29 cellular contexts compared by ENCODE assay signal in the genomic region with DNA sequence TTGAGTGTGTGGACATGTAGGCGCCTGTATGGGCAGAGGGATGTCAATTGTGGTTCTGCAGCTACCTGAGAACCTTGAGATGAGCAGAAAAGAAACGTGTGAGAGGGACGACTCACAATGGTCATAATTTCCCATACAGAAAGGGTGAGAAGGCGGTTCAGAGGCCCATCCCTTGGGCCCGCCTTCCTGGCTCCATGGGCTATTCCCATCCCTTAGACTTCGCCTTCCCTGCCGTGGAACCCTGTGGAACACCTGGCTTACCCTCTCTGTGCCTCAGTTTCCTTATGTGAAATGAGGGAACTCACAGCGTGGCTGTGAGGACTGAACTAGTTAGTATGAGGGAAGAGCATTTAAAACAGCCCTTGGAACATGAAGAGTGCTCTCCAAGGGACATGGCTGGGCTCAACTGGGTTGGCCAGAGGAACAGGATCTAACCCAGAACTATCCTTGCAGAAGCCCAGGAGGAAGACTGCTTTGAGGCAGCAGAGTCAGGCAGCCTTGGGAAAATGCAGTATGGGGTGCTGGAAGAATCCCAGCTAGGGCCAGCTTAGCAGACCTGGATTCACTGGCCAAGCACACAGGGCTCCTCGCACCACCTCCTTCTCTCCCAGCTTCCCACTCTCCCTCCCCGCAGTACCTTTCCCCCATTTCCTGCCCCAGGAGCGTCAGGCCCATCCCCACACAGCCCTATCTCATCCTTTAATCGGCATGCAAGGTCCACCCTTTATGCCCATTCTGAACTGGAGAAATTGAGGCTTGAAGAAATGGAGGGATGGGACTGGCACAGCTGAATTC. TPM values are rescaled to one million over a fixed set of nuclear protein-coding genes. Genes with fewer than 3 reads are reported as not detected.
DNase-seq lines count a peak whose midpoint lies in the region; ATAC-seq, FAIRE-seq and TF ChIP-seq lines count a peak whose summit lies in the region.
"Had no signal": no experiment of that assay in that cellular context is flagged by ENCODE, and none has a peak within 500 bp of the region (broad histone marks: within the 10 kb centered on the region; RNA-seq: fewer than 3 reads in every experiment).

No MANE protein-coding gene starts in this region.

- TF ChIP-seq CTCF in SK-N-SH (IDR thresholded peaks at IDR 0.05) (no peak), H1 (IDR thresholded peaks at IDR 0.05; ENCODE audit: control extremely low read depth in 1 of 3, insufficient read depth in 1 of 3, low read depth in 1 of 3, low read length in 3 of 3) (no peak), mucosa of descending colon (IDR thresholded peaks at IDR 0.05) (no peak), foreskin keratinocyte (conservative IDR thresholded peaks at IDR 0.05) (no peak)

- no peak overlapping the region for H4K5ac ChIP-seq in H1 (ENCODE audit: insufficient read length, low read depth, low read length)

- H3K23me2 ChIP-seq in H1 (ENCODE audit: low read depth, low read length), result no peaks in the 10 kb centered on the region

- 0 out of 2 replicates have a peak overlapping the region, but pooled peaks have one; percentile 21 for H2BK20ac ChIP-seq in H1 (ENCODE audit: low read length)

- TF ChIP-seq EP300 in SK-N-SH (IDR thresholded peaks at IDR 0.05; ENCODE audit: borderline replicate concordance in 1 of 2, low read depth in 1 of 2, low read length in 1 of 2) (no peak), H1 (IDR thresholded peaks at IDR 0.05; ENCODE audit: borderline replicate concordance in 1 of 2, low read depth in 2 of 2, low read length in 2 of 2) (no peak)

- H2BK12ac ChIP-seq in H1 (ENCODE audit: low read depth, low read length), result peak overlapping the region; percentile 45; the same call in 1 of the 2 replicates

- WGBS in SK-N-SH (ENCODE audit: low lambda C conversion rate), result 82% methylated on average over 12 of the region's 12 CpGs
- 79% methylated on average over 11 of the region's 12 CpGs; no CpG with 5 or more reads in 1 of the 2 experiments for WGBS in H1 (ENCODE audit: extremely low coverage in 1 of 2, insufficient coverage in 1 of 2, insufficient read length in 1 of 2, insufficient replicate concordance in 2 of 2, low coverage in 1 of 2, low lambda C conversion rate in 2 of 2, missing lambda C conversion rate in 1 of 2), 2 experiments

- H3K9me2 ChIP-seq in SK-N-SH, result no peaks in the 10 kb centered on the region

- no peak overlapping the region for H3K27ac ChIP-seq in SK-N-SH (ENCODE audit: low read depth in 2 of 2, low read length in 1 of 2)
- no peak overlapping the region for H3K27ac ChIP-seq in H1 (ENCODE audit: low read depth, low read length)
- no peak overlapping the region for H3K27ac ChIP-seq in foreskin keratinocyte
- H3K27ac ChIP-seq: 22Rv1, SJCRH30, thoracic aorta had no signal

- TF ChIP-seq POLR2A in H1 (IDR thresholded peaks at IDR 0.05; ENCODE audit: control extremely low read depth in 1 of 2, low read depth in 2 of 2, low read length in 2 of 2), result no peak

- H3K27me3 ChIP-seq in SK-N-SH (ENCODE audit: insufficient read depth) (no peaks in the 10 kb centered on the region), H1 (replicated peaks in 1 of 4; ENCODE audit: control insufficient read depth in 3 of 4, extremely low read depth in 1 of 4, insufficient read depth in 3 of 4, low read length in 3 of 4) (peaks cover 0 to 12% (median 0%) of the 10 kb centered on the region in 4 experiments; a peak in 2 of 7 replicates), foreskin keratinocyte (peaks cover 16% of the 10 kb centered on the region)

- H3K4me3 ChIP-seq in SK-N-SH (ENCODE audit: low read depth in 2 of 2, low read length in 1 of 2) (no peak overlapping the region), H1 (ENCODE audit: extremely low read depth in 1 of 4, insufficient read depth in 2 of 4, low read depth in 3 of 4, low read length in 4 of 4) (no peak overlapping the region), mucosa of descending colon (no peak overlapping the region)
- H3K4me3 ChIP-seq: GM12878, SJCRH30, thoracic aorta had no signal

- CTCF ChIA-PET in SK-N-SH (lab: Yijun Ruan, JAX) (no interaction called here), H1 (lab: Charles Lee; ENCODE audit: partially characterized antibody) (interaction anchor here (0.9 to 1.1 kb wide), 4 partner anchors 67 to 206 kb away, joined by 3 read pairs; no protein-coding TSS in a partner anchor)

- intact Hi-C loops in mucosa of descending colon (cut with DNase I, micrococcal nuclease), result no loop called here

- peak overlapping the region; percentile 30; the same call in 1 of the 2 replicates for H2AK5ac ChIP-seq in H1 (ENCODE audit: low read depth, low read length)

- no peak overlapping the region for H2BK5ac ChIP-seq in H1 (ENCODE audit: low read depth, low read length)

- no peak overlapping the region for H3K18ac ChIP-seq in H1 (ENCODE audit: extremely low read depth, low read length)

- H3K9me3 ChIP-seq in SK-N-SH, result no peaks in the 10 kb centered on the region
- no peaks in the 10 kb centered on the region for H3K9me3 ChIP-seq in H1 (ENCODE audit: insufficient read depth in 2 of 2, low read depth in 1 of 2, low read length in 1 of 2)
- no peaks in the 10 kb centered on the region for H3K9me3 ChIP-seq in mucosa of descending colon
- H3K9me3 ChIP-seq: SJCRH30, thoracic aorta had no signal

- no peak overlapping the region for H3K14ac ChIP-seq in H1 (ENCODE audit: insufficient read length)

- TF ChIP-seq RAD21 in SK-N-SH (IDR thresholded peaks at IDR 0.05; ENCODE audit: low read length) (no peak), H1 (IDR thresholded peaks at IDR 0.05 in 1 of 2, conservative IDR thresholded peaks at IDR 0.05 in 1 of 2; ENCODE audit: low read depth in 2 of 2, low read length in 2 of 2) (no peak)

- H3K4me2 ChIP-seq in SK-N-SH, result no peak overlapping the region
- no peak overlapping the region for H3K4me2 ChIP-seq in H1 (ENCODE audit: insufficient read depth in 1 of 2, low read depth in 2 of 2, low read length in 2 of 2)

- H3K9me3 Mint-ChIP-seq in stimulated activated effector memory CD8-positive, alpha-beta T cell treated with anti-CD3 and anti-CD28 coated beads, Interleukin-12 subunit alpha, Interleukin-12 subunit beta, amount 100 ng/mL, for 72 hours, result no peaks in the 10 kb centered on the region
- H3K9me3 Mint-ChIP-seq: CD4-positive, CD25-positive, alpha-beta regulatory T cell; naive thymus-derived CD4-positive, alpha-beta T cell; stimulated activated naive B cell treated with anti-CD40 and anti-IgM and Interleukin-4, amounts not matched to agents 10 μg/mL and 1 μg/mL and 100 μg/mL, for 72 hours had no signal

- H3K36me3 ChIP-seq in SK-N-SH (replicated peaks in 1 of 2; ENCODE audit: control insufficient read depth in 1 of 2, insufficient read depth in 2 of 2, low read length in 1 of 2), result no peaks in the 10 kb centered on the region
- H3K36me3 ChIP-seq in H1 (ENCODE audit: control insufficient read depth in 2 of 4, insufficient read depth in 4 of 4, low read length in 3 of 4), result no peaks in the 10 kb centered on the region
- H3K36me3 ChIP-seq in mucosa of descending colon (ENCODE audit: low read depth), result no peaks in the 10 kb centered on the region
- H3K36me3 ChIP-seq: SJCRH30, thoracic aorta had no signal

- H3K4me3 Mint-ChIP-seq in stimulated activated effector memory CD8-positive, alpha-beta T cell treated with anti-CD3 and anti-CD28 coated beads, Interleukin-12 subunit alpha, Interleukin-12 subunit beta, amount 100 ng/mL, for 72 hours, result no peak overlapping the region
- H3K4me3 Mint-ChIP-seq: naive thymus-derived CD4-positive, alpha-beta T cell; stimulated activated naive B cell treated with anti-CD40 and anti-IgM and Interleukin-4, amounts not matched to agents 10 μg/mL and 1 μg/mL and 100 μg/mL, for 72 hours had no signal

- no peak overlapping the region; the same call in 1 of the 2 replicates for H4K8ac ChIP-seq in H1 (ENCODE audit: extremely low read depth, insufficient read depth, low read length)

- H2BK120ac ChIP-seq in H1 (replicated peaks; ENCODE audit: low read depth, low read length), result no peak overlapping the region

- peaks cover 0 to 15% of the 10 kb centered on the region in 2 experiments; a peak in 1 of 4 replicates for H3K4me1 ChIP-seq in SK-N-SH (ENCODE audit: control insufficient read depth in 1 of 2, insufficient read depth in 2 of 2, low read depth in 1 of 2, low read length in 1 of 2)
- peaks cover 0 to 20% (median 7%) of the 10 kb centered on the region in 4 experiments; a peak in 5 of 7 replicates for H3K4me1 ChIP-seq in H1 (replicated peaks in 1 of 4; ENCODE audit: control insufficient read depth in 3 of 4, insufficient read depth in 4 of 4, low read length in 3 of 4)
- H3K4me1 ChIP-seq in mucosa of descending colon (ENCODE audit: low read depth), result peaks cover 56% of the 10 kb centered on the region
- no peaks in the 10 kb centered on the region for H3K4me1 ChIP-seq in foreskin keratinocyte
- H3K4me1 ChIP-seq: SJCRH30 had no signal

- H3K4me1 Mint-ChIP-seq in stimulated activated effector memory CD8-positive, alpha-beta T cell treated with anti-CD3 and anti-CD28 coated beads, Interleukin-12 subunit alpha, Interleukin-12 subunit beta, amount 100 ng/mL, for 72 hours, result peaks cover 11% of the 10 kb centered on the region

- H3K79me2 ChIP-seq in SK-N-SH (ENCODE audit: insufficient read depth) (no peaks in the 10 kb centered on the region), H1 (ENCODE audit: control insufficient read depth in 1 of 2, insufficient read depth in 2 of 2, low read length in 2 of 2) (no peaks in the 10 kb centered on the region)

- no peak overlapping the region for H3K56ac ChIP-seq in H1 (replicated peaks; ENCODE audit: insufficient read length, low read depth, low read length)

- peak overlapping the region; percentile 14 for H3K27ac Mint-ChIP-seq in stimulated activated effector memory CD8-positive, alpha-beta T cell treated with anti-CD3 and anti-CD28 coated beads, Interleukin-12 subunit alpha, Interleukin-12 subunit beta, amount 100 ng/mL, for 72 hours
- H3K27ac Mint-ChIP-seq: CD4-positive, CD25-positive, alpha-beta regulatory T cell; stimulated activated naive B cell treated with anti-CD40 and anti-IgM and Interleukin-4, amounts not matched to agents 10 μg/mL and 1 μg/mL and 100 μg/mL, for 72 hours had no signal

- 0 out of 2 replicates have a peak overlapping the region, but pooled peaks have one; percentile 61 for H2BK15ac ChIP-seq in H1 (ENCODE audit: low read length)

- peak overlapping the region; percentile 34 for H3K4ac ChIP-seq in H1 (replicated peaks; ENCODE audit: insufficient read length, low read depth, low read length)

- H4K91ac ChIP-seq in H1 (replicated peaks; ENCODE audit: insufficient read length, low read length), result no peak overlapping the region

- no peaks in the 10 kb centered on the region for H3K79me1 ChIP-seq in H1 (ENCODE audit: low read depth, low read length)

- H3K36me3 Mint-ChIP-seq in stimulated activated effector memory CD8-positive, alpha-beta T cell treated with anti-CD3 and anti-CD28 coated beads, Interleukin-12 subunit alpha, Interleukin-12 subunit beta, amount 100 ng/mL, for 72 hours, result no peaks in the 10 kb centered on the region
- H3K36me3 Mint-ChIP-seq: CD4-positive, CD25-positive, alpha-beta regulatory T cell; stimulated activated naive B cell treated with anti-CD40 and anti-IgM and Interleukin-4, amounts not matched to agents 10 μg/mL and 1 μg/mL and 100 μg/mL, for 72 hours had no signal

- H4K20me1 ChIP-seq in SK-N-SH (ENCODE audit: insufficient read depth) (no peaks in the 10 kb centered on the region), H1 (replicated peaks in 1 of 2; ENCODE audit: control insufficient read depth in 1 of 2, insufficient read depth in 2 of 2, low read length in 2 of 2) (no peaks in the 10 kb centered on the region)

- H2AFZ ChIP-seq in SK-N-SH (ENCODE audit: low read depth), result no peak overlapping the region
- no peak overlapping the region for H2AFZ ChIP-seq in H1 (ENCODE audit: low read length)

- no peak for FAIRE-seq in H1 (lab: Jason Lieb, UNC)
- FAIRE-seq: GM12878 had no signal

- DNase-seq in SK-N-SH (peak; percentile 4), H1 (ENCODE audit: low read depth in 1 of 2, low spot score in 2 of 2) (no peak), mucosa of descending colon (peak; percentile 22 to 46 (median 31)), foreskin keratinocyte (no peak), SW 1271 (lab: John Stamatoyannopoulos, UW) (no peak)
- DNase-seq in stimulated activated effector memory CD8-positive, alpha-beta T cell treated with anti-CD3 and anti-CD28 coated beads, Interleukin-12 subunit alpha, Interleukin-12 subunit beta, amount 100 ng/mL, for 72 hours (ENCODE audit: low spot score in 2 of 2), result no peak
- DNase-seq in stimulated activated naive CD4-positive, alpha-beta T cell treated with Interleukin-2 at 50 U/mL for 16 hours (lab: John Stamatoyannopoulos, UW), result no peak
- DNase-seq: activated CD4-positive, alpha-beta T cell treated with anti-CD3 and anti-CD28 coated beads, Interleukin-2, amount 50 U/mL, for 4 hours; activated CD4-positive, CD25-positive, alpha-beta regulatory T cell; activated CD8-positive, alpha-beta memory T cell treated with anti-CD3 and anti-CD28 coated beads, Interleukin-2, amount 50 U/mL, for 4 hours; CD4-positive, CD25-positive, alpha-beta regulatory T cell; effector CD4-positive, alpha-beta T cell; EL; KBM-7; mesenchymal stem cell; naive thymus-derived CD4-positive, alpha-beta T cell; NCI-H1105 treated with DMSO at 0.1 percent for 48 hours; NCI-H2081; NCI-H226; NCI-H69; occipital lobe; SJCRH30; stimulated activated CD4-positive, alpha-beta T cell treated with anti-CD3 and anti-CD28 coated beads, Interleukin-4, amount 100 ng/mL, for 24 hours; stimulated activated naive B cell treated with anti-CD40 and anti-IgM and Interleukin-4, amounts not matched to agents 10 μg/mL and 1 μg/mL and 100 μg/mL, for 72 hours had no signal

- H3F3A ChIP-seq in SK-N-SH (replicated peaks; ENCODE audit: insufficient read depth), result no peaks in the 10 kb centered on the region

- no peak overlapping the region for H3K23ac ChIP-seq in H1 (ENCODE audit: insufficient read length)

- POLR2A ChIA-PET in SK-N-SH (lab: Yijun Ruan, JAX), result no interaction called here
- POLR2A ChIA-PET in H1 (lab: Charles Lee; ENCODE audit: partially characterized antibody), result no interaction called here

- ATAC-seq in SK-N-SH treated with all-trans-retinoic acid at 6 μM for 48 hours, result no peak
- no peak for ATAC-seq in mucosa of descending colon
- no peak for ATAC-seq in stimulated activated effector memory CD8-positive, alpha-beta T cell treated with anti-CD3 and anti-CD28 coated beads, Interleukin-12 subunit alpha, Interleukin-12 subunit beta, amount 100 ng/mL, for 72 hours
- ATAC-seq in foreskin keratinocyte, result no peak
- ATAC-seq: GM12878; naive thymus-derived CD4-positive, alpha-beta T cell; Panc1; stimulated activated naive B cell treated with anti-CD40 and anti-IgM and Interleukin-4, amounts not matched to agents 10 μg/mL and 1 μg/mL and 100 μg/mL, for 72 hours had no signal

- H3K9ac ChIP-seq in SK-N-SH (no peak overlapping the region), H1 (replicated peaks in 1 of 4; ENCODE audit: extremely low read depth in 1 of 4, low read depth in 3 of 4, low read length in 3 of 4) (no peak overlapping the region)

RNA-seq across cellular contexts. Expression of a gene that starts 11.1 kb away (rescaled TPM):
- 6.6 and 23.5 TPM in 2 replicates for polyA plus RNA-seq in SK-N-SH (2012; rRNA removed)
- 13.6 and 23.5 TPM in 2 replicates for polyA plus RNA-seq in SK-N-SH (2012; cell fraction: cytosol; rRNA removed)
- polyA plus RNA-seq in SK-N-SH (2012; cell fraction: nucleus; rRNA removed), result 39.0 and 44.8 TPM in 2 replicates
- total RNA-seq in H1 (2021; fragmentation: NEBNext Ultra II Directional; extraction: Animal tissue kit (Norgen Biotek cat#: 25700)), result 28.0 and 29.7 TPM in 2 replicates
- polyA plus RNA-seq in H1 (2011; rRNA removed), result 8.1 and 17.1 TPM in 2 replicates
- polyA plus RNA-seq in H1 (2011; cell fraction: cytosol; rRNA removed), result 7.4 TPM
- polyA plus RNA-seq in H1 (2011; cell fraction: nucleus; rRNA removed), result 33.0 TPM
- polyA plus RNA-seq in H1 (2012, experiment 1 of 2), result 17.4 to 25.1 TPM (median 23.6 TPM) in 4 replicates
- 13.4 TPM for polyA plus RNA-seq in H1 (2012, experiment 2 of 2)
- 11.4 TPM for polyA plus RNA-seq in H1 (2013, experiment 1 of 2)
- 10.1 TPM for polyA plus RNA-seq in H1 (2013, experiment 2 of 2)
- 9.1 and 16.3 TPM in 2 replicates for polyA minus RNA-seq in H1 (2011; rRNA and poly(A)+ RNA removed)
- 19.2 TPM for polyA minus RNA-seq in H1 (2011; cell fraction: cytosol; rRNA and poly(A)+ RNA removed)
- 24.4 TPM for polyA minus RNA-seq in H1 (2011; cell fraction: nucleus; rRNA and poly(A)+ RNA removed)
- 100 to 1,000 TPM in 1 of 3 donors, 10 to 100 TPM in 2; 61.4 to 103 (median 89.1) TPM for total RNA-seq in mucosa of descending colon
- 9.5 and 16.6 TPM in 2 replicates for total RNA-seq in foreskin keratinocyte
- 4.2 and 5.9 TPM in 2 replicates for polyA plus RNA-seq in foreskin keratinocyte

Comparison
In these comparisons a context has a peak if more than half of its experiments do, and no peak if none do; other contexts are left out.
1. DNase-seq: peak in SK-N-SH (single experiment) and mucosa of descending colon (3 of 3); none in H1 (0 of 2), stimulated activated effector memory CD8-positive, alpha-beta T cell treated with anti-CD3 and anti-CD28 coated beads, Interleukin-12 subunit alpha, Interleukin-12 subunit beta, amount 100 ng/mL, for 72 hours (0 of 2), foreskin keratinocyte (0 of 2), SW 1271 (0 of 2) and stimulated activated naive CD4-positive, alpha-beta T cell treated with Interleukin-2 at 50 U/mL for 16 hours (single experiment).